ENCODE assay signal across 21 cellular contexts in the genomic region with DNA sequence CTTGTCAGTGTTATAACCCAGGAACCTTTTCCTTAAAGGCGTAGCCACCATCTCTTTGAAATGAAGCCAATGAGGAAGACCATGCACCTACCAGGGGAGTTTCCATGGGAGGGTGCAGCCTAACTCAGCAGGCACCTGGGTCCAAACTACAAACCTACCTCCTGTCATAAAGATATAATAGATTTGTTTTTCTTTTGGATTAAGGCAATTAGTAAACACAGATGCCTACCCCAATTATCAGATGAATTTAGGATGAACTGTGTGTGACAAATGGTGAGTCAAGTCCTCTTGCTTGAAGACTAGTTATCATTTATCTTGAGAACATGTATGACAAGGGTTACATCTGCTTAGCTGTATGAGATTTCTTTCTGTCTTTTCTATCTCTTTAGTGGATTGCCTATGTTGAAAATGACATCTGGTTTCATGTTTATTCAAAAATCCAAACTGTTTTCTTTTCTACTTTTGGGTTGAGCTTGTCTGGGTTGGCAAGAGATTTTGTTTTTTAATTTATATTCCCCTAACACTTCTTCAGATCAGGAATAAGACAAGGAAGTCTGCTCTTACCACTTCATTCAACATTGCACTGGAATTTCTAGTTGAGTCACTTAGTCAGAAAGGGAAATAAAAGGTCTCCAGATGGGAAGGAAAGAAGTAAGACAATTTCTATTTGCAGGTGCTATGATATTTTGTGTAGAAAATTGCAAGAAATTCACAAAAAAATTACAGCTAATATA.
DNase-seq lines count a peak whose midpoint lies in the region; ATAC-seq and TF ChIP-seq lines count a peak whose summit lies in the region.
"Had no signal": no experiment of that assay in that cellular context is flagged by ENCODE, and none has a peak within 500 bp of the region (broad histone marks: within the 10 kb centered on the region; RNA-seq: fewer than 3 reads in every experiment).

No MANE protein-coding gene starts in this region.

- no peak for TF ChIP-seq CTCF in fibroblast of villous mesenchyme (IDR thresholded peaks at IDR 0.05; ENCODE audit: insufficient read depth, low read depth, low read length)

- H3K9ac ChIP-seq in adipocyte (ENCODE audit: low read length), result no peak overlapping the region
- H3K9ac ChIP-seq: BLaER1 treated with 17β-estradiol and CSF1 and Interleukin-3, amounts not matched to agents 10 nM and 100 nM had no signal

- no peaks in the 10 kb centered on the region for H3K36me3 ChIP-seq in adipocyte (ENCODE audit: control insufficient read depth, insufficient read depth, low read length, severe bottlenecking)
- H3K36me3 ChIP-seq: gastrocnemius medialis had no signal

- peak; percentile 36 for DNase-seq in NCI-H82 (lab: John Stamatoyannopoulos, UW)
- no peak for DNase-seq in NCI-H82 treated with DMSO at 0.1 percent for 48 hours (lab: John Stamatoyannopoulos, UW; ENCODE audit: unreplicated experiment)
- DNase-seq in adipocyte (ENCODE audit: low read depth), result peak; percentile 48
- peak; percentile 18 for DNase-seq in fibroblast of villous mesenchyme (ENCODE audit: low read depth)
- no peak for DNase-seq in SKM-1 (lab: John Stamatoyannopoulos, UW; ENCODE audit: unreplicated experiment)
- DNase-seq in iPS-NIHi7 (ENCODE audit: extremely low spot score), result no peak
- DNase-seq: activated CD4-positive, alpha-beta T cell treated with anti-CD3 and anti-CD28 coated beads, Interleukin-2, amount 10 ng/mL, durations not matched to agents 24 days and 14 days; activated naive CD8-positive, alpha-beta T cell treated with anti-CD3 and anti-CD28 coated beads, Interleukin-2, amount 10 ng/mL, durations not matched to agents 7 days and 5 days; cortex of kidney; gastrocnemius medialis; GOT3; hypothalamus; KBM-7; NCI-H1930; stimulated activated CD4-positive, alpha-beta T cell treated with anti-CD3 and anti-CD28 coated beads, Interleukin-12 subunit alpha, Interleukin-12 subunit beta, amount 100 ng/mL, for 4 hours; stimulated activated CD8-positive, alpha-beta memory T cell treated with anti-CD3 and anti-CD28 coated beads, Interleukin-4, amount 100 ng/mL, for 48 hours; T-helper 1 cell had no signal

- no peak for ATAC-seq in GM18858 (IDR thresholded peaks at IDR 0.05; ENCODE audit: unreplicated experiment)
- no peak for ATAC-seq in GM21717 (IDR thresholded peaks at IDR 0.05; ENCODE audit: unreplicated experiment)
- ATAC-seq: activated T-helper 17 cell treated with anti-CD3 and anti-CD28 coated beads, Interleukin-2, amount 50 U/mL, for 72 hours; gastrocnemius medialis had no signal

- H3K9me3 ChIP-seq in adipocyte (ENCODE audit: control insufficient read depth, low read length), result no peaks in the 10 kb centered on the region
- H3K9me3 ChIP-seq: BLaER1 treated with 17β-estradiol and CSF1 and Interleukin-3, amounts not matched to agents 10 nM and 100 nM; gastrocnemius medialis had no signal

- peaks cover 23% of the 10 kb centered on the region for H3K4me1 ChIP-seq in adipocyte (ENCODE audit: control insufficient read depth, insufficient read depth, low read length)

- H3K27me3 ChIP-seq in adipocyte (replicated peaks; ENCODE audit: control insufficient read depth, insufficient read depth, low read length), result no peaks in the 10 kb centered on the region
- H3K27me3 ChIP-seq: BLaER1 treated with 17β-estradiol and CSF1 and Interleukin-3, amounts not matched to agents 10 nM and 100 nM; gastrocnemius medialis had no signal

- H3K4me3 ChIP-seq in adipocyte (ENCODE audit: low read length) (no peak overlapping the region), fibroblast of villous mesenchyme (ENCODE audit: low read depth, low read length) (no peak overlapping the region)
- H3K4me3 ChIP-seq: BLaER1 treated with 17β-estradiol and CSF1 and Interleukin-3, amounts not matched to agents 10 nM and 100 nM; gastrocnemius medialis had no signal

Comparison
In these comparisons a context has a peak if more than half of its experiments do, and no peak if none do; other contexts are left out.
1. DNase-seq: peak in NCI-H82 (single experiment), adipocyte (single experiment) and fibroblast of villous mesenchyme (single experiment); none in NCI-H82 treated with DMSO at 0.1 percent for 48 hours (single experiment), SKM-1 (single experiment) and iPS-NIHi7 (single experiment).